8 cellular contexts compared by ENCODE assay signal in genomic region chr1:9294910-9295636, GRCh38. TPM values are rescaled to one million over a fixed set of nuclear protein-coding genes. Genes with fewer than 3 reads are reported as not detected.
DNase-seq lines count a peak whose midpoint lies in the region; TF ChIP-seq lines count a peak whose summit lies in the region.

No MANE protein-coding gene starts in this region.

- TF ChIP-seq CTCF in astrocyte of the cerebellum (IDR thresholded peaks at IDR 0.05; ENCODE audit: low read depth, low read length, missing control alignments) = peak; percentile 30

- in situ Hi-C loops in Caki2 (cut with HindIII; ENCODE audit: low pct_unique_long_range_greater_than_20kb, low sequenced_read_pairs) (no loop called here), astrocyte of the cerebellum (cut with HindIII; ENCODE audit: low sequenced_read_pairs) (no loop called here)

- peak overlapping the region; percentile 87 for H3K4me3 ChIP-seq in astrocyte of the cerebellum (ENCODE audit: low read depth, low read length)

- DNase-seq in Caki2 (ENCODE audit: low read depth) (peak; percentile 83), HK-2 (ENCODE audit: unreplicated experiment) (peak; percentile 51), astrocyte of the cerebellum (ENCODE audit: low read depth) (no peak), medulla oblongata (ENCODE audit: extremely low spot score) (peak; percentile 54), cerebellum (ENCODE audit: low spot score) (no peak), AG08396 (ENCODE audit: low spot score) (no peak), ecto neural progenitor cell (ENCODE audit: low spot score) (no peak)
- DNase-seq in activated effector memory CD4-positive, alpha-beta T cell treated with Interleukin-2 at 50 U/mL for 16 hours = no peak

RNA-seq across cellular contexts. Expression of gene SPSB1, which starts 2.4 kb away (rescaled TPM):
- total RNA-seq in Caki2 (2014; rRNA removed; shearing (Covaris generic); ENCODE audit: low replicate concordance) = 32.9 and 36.4 TPM in 2 replicates
- 1.6 TPM for total RNA-seq in cerebellum

Comparison
In these comparisons a context has a peak if more than half of its experiments do, and no peak if none do; other contexts are left out.
1. DNase-seq: peak in Caki2 (single experiment), HK-2 (single experiment) and medulla oblongata (single experiment); none in astrocyte of the cerebellum (single experiment), activated effector memory CD4-positive, alpha-beta T cell treated with Interleukin-2 at 50 U/mL for 16 hours (single experiment), cerebellum (single experiment), AG08396 (single experiment) and ecto neural progenitor cell (single experiment).
2. RNA of gene SPSB1, which starts 2.4 kb away (total RNA-seq): 32.9 to 36.4 TPM in Caki2; 1.6 TPM in cerebellum (single experiment); every median in the first group is over 10 times any median in the second.